In the genomic region with DNA sequence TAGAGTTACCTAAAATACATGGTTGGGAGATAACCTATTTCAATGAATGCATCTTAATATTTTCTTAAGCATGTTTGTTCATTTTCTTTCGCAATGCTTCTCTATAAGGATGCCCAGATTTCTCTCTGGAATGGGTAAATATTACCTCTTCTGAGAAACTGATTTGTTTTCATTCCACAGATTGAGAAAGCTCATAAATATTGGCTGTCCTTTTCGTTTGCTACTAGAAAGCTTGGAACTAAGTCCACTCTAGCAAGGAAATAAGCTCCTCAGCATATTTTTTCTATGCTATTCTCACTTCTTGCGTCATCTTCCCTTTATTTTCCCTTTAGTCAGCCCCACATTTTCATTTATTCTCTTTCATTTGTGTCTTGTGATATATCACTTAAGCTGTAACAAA, we compare ENCODE assay signal across 26 cellular contexts.
A peak's percentile ranks its signal among the peaks of the same experiment; 100 is the strongest.
DNase-seq lines count a peak whose midpoint lies in the region; ATAC-seq and TF ChIP-seq lines count a peak whose summit lies in the region.
"Had no signal": no experiment of that assay in that cellular context is flagged by ENCODE, and none has a peak within 500 bp of the region (broad histone marks: within the 10 kb centered on the region; RNA-seq: fewer than 3 reads in every experiment).

No MANE protein-coding gene starts in this region.

- H3K27ac ChIP-seq in smooth muscle cell (ENCODE audit: low read depth): peak overlapping the region; percentile 99
- H3K27ac ChIP-seq: KMS-11 had no signal

- no peak for ATAC-seq in mucosa of descending colon
- ATAC-seq: activated CD8-positive, alpha-beta T cell treated with anti-CD3 and anti-CD28 coated beads, Interleukin-2, amount 10 ng/mL, durations not matched to agents 7 days and 5 days; body of pancreas; natural killer cell treated with Interleukin-12 subunit alpha and Interleukin-12 subunit beta and Interleukin-15 and Interleukin-18, amount 100 ng/mL, for 72 hours; Right ventricle myocardium inferior had no signal

- no peak overlapping the region for H3K4me2 ChIP-seq in smooth muscle cell
- H3K4me2 ChIP-seq: KMS-11 had no signal

- WGBS in smooth muscle cell (ENCODE audit: low lambda C conversion rate): 82% methylated on average over 3 of the region's 3 CpGs

- no peaks in the 10 kb centered on the region for H3K79me2 ChIP-seq in smooth muscle cell (ENCODE audit: low read depth)

- no peak overlapping the region for H2AFZ ChIP-seq in smooth muscle cell (ENCODE audit: low read depth)

- H3K9me3 ChIP-seq in smooth muscle cell (replicated peaks; ENCODE audit: low read depth): no peaks in the 10 kb centered on the region
- no peaks in the 10 kb centered on the region for H3K9me3 ChIP-seq in mucosa of descending colon
- H3K9me3 ChIP-seq: body of pancreas, heart left ventricle, ovary had no signal

- H3K36me3 ChIP-seq in smooth muscle cell (ENCODE audit: low read depth) (peaks cover 13% of the 10 kb centered on the region), mucosa of descending colon (ENCODE audit: low read depth) (no peaks in the 10 kb centered on the region)
- H3K36me3 ChIP-seq: ovary had no signal

- H3K9ac ChIP-seq in smooth muscle cell (ENCODE audit: low read depth): no peak overlapping the region
- H3K9ac ChIP-seq: KMS-11 had no signal

- intact Hi-C loops in mucosa of descending colon (cut with DNase I, micrococcal nuclease): no loop called here

- no peak overlapping the region for H3K4me3 ChIP-seq in choroid plexus epithelial cell (ENCODE audit: low read depth, low read length)
- H3K4me3 ChIP-seq in foreskin fibroblast (ENCODE audit: low read depth in 1 of 2, low read length in 2 of 2): no peak overlapping the region
- no peak overlapping the region for H3K4me3 ChIP-seq in smooth muscle cell
- H3K4me3 ChIP-seq in mucosa of descending colon: no peak overlapping the region
- H3K4me3 ChIP-seq: body of pancreas, heart left ventricle, ovary had no signal

- H3F3A ChIP-seq in smooth muscle cell (ENCODE audit: low read depth): peaks cover 41% of the 10 kb centered on the region

- DNase-seq in GM04503 (ENCODE audit: low read depth) (peak; percentile 79), choroid plexus epithelial cell (ENCODE audit: low read depth) (peak; percentile 66), foreskin fibroblast (peak; percentile 39 to 50), smooth muscle cell (lab: John Stamatoyannopoulos, UW; ENCODE audit: unreplicated experiment) (no peak), GM10266 (ENCODE audit: extremely low spot score) (no peak), SHP77 (lab: John Stamatoyannopoulos, UW) (no peak), UCSD-AML1 (lab: John Stamatoyannopoulos, UW; ENCODE audit: unreplicated experiment) (no peak), mucosa of descending colon (no peak)
- DNase-seq: activated CD4-positive, CD25-positive, alpha-beta regulatory T cell treated with anti-CD3 and anti-CD28 coated beads, Interleukin-2, amount 50 U/mL, for 72 hours; activated CD8-positive, alpha-beta T cell treated with anti-CD3 and anti-CD28 coated beads, Interleukin-2, amount 10 ng/mL, durations not matched to agents 7 days and 5 days; activated effector memory CD4-positive, alpha-beta T cell treated with Interleukin-2 at 50 U/mL for 16 hours; activated naive CD8-positive, alpha-beta T cell treated with anti-CD3 and anti-CD28 coated beads for 36 hours; activated T-cell treated with anti-CD3 and anti-CD28 coated beads for 4 hours; body of pancreas; effector CD8-positive, alpha-beta T cell; erythroblast; heart left ventricle; left cardiac atrium; NCI-H1436 treated with DMSO at 0.1 percent for 48 hours; NCI-H2107; NCI-H446; ovary; T1000 had no signal

- TF ChIP-seq CTCF in choroid plexus epithelial cell (conservative IDR thresholded peaks at IDR 0.05; ENCODE audit: low read depth, low read length) (no peak), foreskin fibroblast (IDR thresholded peaks at IDR 0.05; ENCODE audit: low read depth, low read length) (no peak), smooth muscle cell (IDR thresholded peaks at IDR 0.05; ENCODE audit: borderline replicate concordance, insufficient read depth, poor library complexity, severe bottlenecking) (no peak), GM10266 (IDR thresholded peaks at IDR 0.05; ENCODE audit: control insufficient read depth, insufficient read depth, low read depth, missing control alignments) (no peak), mucosa of descending colon (IDR thresholded peaks at IDR 0.05) (no peak)

- peaks cover 1% of the 10 kb centered on the region for H3K4me1 ChIP-seq in smooth muscle cell (ENCODE audit: low read depth)
- no peaks in the 10 kb centered on the region for H3K4me1 ChIP-seq in mucosa of descending colon (ENCODE audit: low read depth)
- H3K4me1 ChIP-seq: body of pancreas had no signal

- H4K20me1 ChIP-seq in smooth muscle cell (ENCODE audit: low read depth): no peaks in the 10 kb centered on the region

- H3K27me3 ChIP-seq in smooth muscle cell (ENCODE audit: low read depth): no peaks in the 10 kb centered on the region
- H3K27me3 ChIP-seq: body of pancreas, heart left ventricle, ovary had no signal

Comparison
In these comparisons a context has a peak if more than half of its experiments do, and no peak if none do; other contexts are left out.
1. DNase-seq: peak in GM04503 (single experiment), choroid plexus epithelial cell (single experiment) and foreskin fibroblast (2 of 2); none in smooth muscle cell (single experiment), GM10266 (single experiment), SHP77 (0 of 2), UCSD-AML1 (single experiment) and mucosa of descending colon (0 of 3).